11 cellular contexts compared by ENCODE assay signal in genomic region chr17:2233441-2233947, GRCh38.
DNase-seq lines count a peak whose midpoint lies in the region; ATAC-seq and TF ChIP-seq lines count a peak whose summit lies in the region.
"Had no signal": no experiment of that assay in that cellular context is flagged by ENCODE, and none has a peak within 500 bp of the region (broad histone marks: within the 10 kb centered on the region; RNA-seq: fewer than 3 reads in every experiment).

No MANE protein-coding gene starts in this region.

- no peaks in the 10 kb centered on the region for H3K79me1 ChIP-seq in H9 (ENCODE audit: insufficient read depth, low read depth, low read length, poor library complexity, severe bottlenecking)

- no peak overlapping the region for H4K91ac ChIP-seq in H9 (ENCODE audit: insufficient read length, low read depth, low read length)

- no peak overlapping the region for H2BK5ac ChIP-seq in H9 (ENCODE audit: insufficient read length, low read length)

- H3T11ph ChIP-seq in H9 (ENCODE audit: low read length): no peak overlapping the region

- CTCF ChIA-PET in BJ (lab: Yijun Ruan, JAX): interaction anchor here (0.8 to 4.6 kb wide), 3 partner anchors 11 to 175 kb away, joined by 4 to 25 read pairs (median 7); no protein-coding TSS in a partner anchor

- 0 out of 2 replicates have a peak, but pooled peaks cover 1% of the 10 kb centered on the region for H3K36me3 ChIP-seq in BJ (ENCODE audit: control insufficient read depth, insufficient read depth, low read length)
- peaks cover 0 to 29% of the 10 kb centered on the region in 2 donors for H3K36me3 ChIP-seq in gastroesophageal sphincter

- H3K4me1 Mint-ChIP-seq in T-helper 17 cell (peaks cover 11% of the 10 kb centered on the region), H9 (peaks cover 2% of the 10 kb centered on the region in 2 experiments; a peak in 2 of 4 replicates)
- H3K4me1 Mint-ChIP-seq: CD14-positive monocyte had no signal

- no peak overlapping the region for H2BK120ac ChIP-seq in H9 (ENCODE audit: low read depth, low read length, poor library complexity, severe bottlenecking)

- TF ChIP-seq CTCF in BJ (IDR thresholded peaks at IDR 0.05; ENCODE audit: insufficient read depth, low read depth, low read length): no peak
- TF ChIP-seq CTCF in gastroesophageal sphincter (IDR thresholded peaks at IDR 0.05): no peak
- no peak for TF ChIP-seq CTCF in H9 (conservative IDR thresholded peaks at IDR 0.05)

- WGBS in gastroesophageal sphincter (ENCODE audit: low coverage in 1 of 2), 2 donors: 67 to 81% methylated on average over 2 to 8 of the region's 8 CpGs
- no CpG with 5 or more reads among the region's 8 CpGs for WGBS in H9 (ENCODE audit: extremely low coverage, insufficient read length, low lambda C conversion rate)

- no peak overlapping the region for H3K4me3 ChIP-seq in BJ (ENCODE audit: low read depth, low read length)
- no peak overlapping the region for H3K4me3 ChIP-seq in gastroesophageal sphincter

- no peak overlapping the region for H2BK20ac ChIP-seq in H9 (ENCODE audit: low read depth, low read length, poor library complexity, severe bottlenecking)

- TF ChIP-seq POLR2A in gastroesophageal sphincter (IDR thresholded peaks at IDR 0.05): no peak

- H4K5ac ChIP-seq in H9 (ENCODE audit: insufficient read length, low read depth, low read length): no peak overlapping the region

- H3K4me2 ChIP-seq in H9 (ENCODE audit: insufficient read depth, insufficient read length, low read length): no peak overlapping the region

- H3K4me1 ChIP-seq in gastroesophageal sphincter (peaks cover 7 to 90% (median 29%) of the 10 kb centered on the region in 3 donors), H9 (ENCODE audit: insufficient read depth, low read length) (no peaks in the 10 kb centered on the region)

- no peak overlapping the region for H3K56ac ChIP-seq in H9 (ENCODE audit: insufficient read length, low read depth, low read length)

- no peak overlapping the region for H2BK12ac ChIP-seq in H9 (ENCODE audit: insufficient read length, low read depth, low read length)

- H3K27me3 Mint-ChIP-seq in T-helper 17 cell (no peaks in the 10 kb centered on the region), H9 (ENCODE audit: low read depth) (no peaks in the 10 kb centered on the region)

- no peaks in the 10 kb centered on the region for H3K9me3 Mint-ChIP-seq in H9
- H3K9me3 Mint-ChIP-seq: CD14-positive monocyte had no signal

- no peaks in the 10 kb centered on the region for H3K23me2 ChIP-seq in H9 (ENCODE audit: insufficient read length, low read depth, low read length, poor library complexity, severe bottlenecking)

- no peak overlapping the region for H3K18ac ChIP-seq in H9 (ENCODE audit: insufficient read length, low read depth, low read length)

- DNase-seq in BJ (ENCODE audit: low read depth) (peak; percentile 66), T-helper 17 cell (no peak), renal cortical epithelial cell (ENCODE audit: low read depth) (peak; percentile 46), NCI-H2171 treated with DMSO at 0.1 percent for 48 hours (lab: John Stamatoyannopoulos, UW) (no peak), H9 (no peak)
- DNase-seq: MV-4-11; stimulated activated naive CD4-positive, alpha-beta T cell had no signal

- ATAC-seq in T-helper 17 cell: no peak
- peak; percentile 24 for ATAC-seq in gastroesophageal sphincter
- no peak for ATAC-seq in HG03095 (IDR thresholded peaks at IDR 0.05; ENCODE audit: unreplicated experiment)
- no peak for ATAC-seq in HG03565 (IDR thresholded peaks at IDR 0.05; ENCODE audit: unreplicated experiment)

- peak overlapping the region; percentile 39 for H3K27ac Mint-ChIP-seq in T-helper 17 cell
- H3K27ac Mint-ChIP-seq in H9: peak overlapping the region in 1 of 3 experiments; percentile 94; a peak in 2 of 7 replicates
- H3K27ac Mint-ChIP-seq: CD14-positive monocyte had no signal

- H3K27me3 ChIP-seq in BJ (ENCODE audit: control insufficient read depth, insufficient read depth, low read length) (no peaks in the 10 kb centered on the region), gastroesophageal sphincter (no peaks in the 10 kb centered on the region), H9 (ENCODE audit: insufficient read depth, low read length) (no peaks in the 10 kb centered on the region)

- H3K23ac ChIP-seq in H9 (ENCODE audit: insufficient read length, low read depth, low read length): no peak overlapping the region

- H3K4me3 Mint-ChIP-seq in T-helper 17 cell (no peak overlapping the region), H9 (no peak overlapping the region)
- H3K4me3 Mint-ChIP-seq: CD14-positive monocyte had no signal

- no peaks in the 10 kb centered on the region for H3K36me3 Mint-ChIP-seq in T-helper 17 cell (ENCODE audit: low read depth)
- H3K36me3 Mint-ChIP-seq in H9 (ENCODE audit: insufficient read depth in 1 of 3, low read depth in 3 of 3): peaks cover 0 to 18% (median 9%) of the 10 kb centered on the region in 3 experiments; a peak in 4 of 7 replicates

- POLR2A ChIA-PET in BJ (lab: Charles Lee): no interaction called here

- H3K27ac ChIP-seq in gastroesophageal sphincter (peak overlapping the region in 3 of 4 donors; percentile 73 to 81 (median 79)), H9 (ENCODE audit: insufficient read length, low read depth, low read length) (no peak overlapping the region)

- H3K79me2 ChIP-seq in H9 (ENCODE audit: insufficient read depth, low read length): no peaks in the 10 kb centered on the region

- TF ChIP-seq EP300 in gastroesophageal sphincter (IDR thresholded peaks at IDR 0.05): no peak

- H2AK5ac ChIP-seq in H9 (ENCODE audit: insufficient read length, low read length): no peak overlapping the region

- no peak overlapping the region for H3K14ac ChIP-seq in H9 (ENCODE audit: insufficient read depth, low read length)

- H2AFZ ChIP-seq in H9 (ENCODE audit: low read length): no peak overlapping the region

- no peak overlapping the region for H3K9ac ChIP-seq in H9 (ENCODE audit: extremely low read depth, insufficient read length, low read length)

- H3K4ac ChIP-seq in H9 (ENCODE audit: low read depth, low read length): no peak overlapping the region

- no peak overlapping the region for H2BK15ac ChIP-seq in H9 (ENCODE audit: low read depth, low read length)

- H3K9me3 ChIP-seq in T-helper 17 cell (ENCODE audit: control insufficient read depth, low read length, poor library complexity, severe bottlenecking): no peaks in the 10 kb centered on the region
- no peaks in the 10 kb centered on the region for H3K9me3 ChIP-seq in gastroesophageal sphincter
- no peaks in the 10 kb centered on the region for H3K9me3 ChIP-seq in H9 (ENCODE audit: control insufficient read depth, low read depth, low read length)

- no peak overlapping the region for H4K8ac ChIP-seq in H9 (replicated peaks; ENCODE audit: insufficient read length, low read depth, low read length)

- no peaks in the 10 kb centered on the region for H4K20me1 ChIP-seq in H9 (ENCODE audit: control insufficient read depth, insufficient read depth, insufficient read length)

Comparison
In these comparisons a context has a peak if more than half of its experiments do, and no peak if none do; other contexts are left out.
1. DNase-seq: peak in BJ (single experiment) and renal cortical epithelial cell (single experiment); none in T-helper 17 cell (0 of 3), NCI-H2171 treated with DMSO at 0.1 percent for 48 hours (single experiment) and H9 (single experiment).